11 cellular contexts compared by ENCODE assay signal in genomic region chrX:129742759-129743152, GRCh38. TPM values are rescaled to one million over a fixed set of nuclear protein-coding genes. Genes with fewer than 3 reads are reported as not detected.
DNase-seq lines count a peak whose midpoint lies in the region; ATAC-seq and FAIRE-seq lines count a peak whose summit lies in the region.
"Not testable (repeated sequence)": the region's sequence is repeated elsewhere in the genome, so short reads cannot be mapped to it uniquely, and the experiment has no call there.
"Had no signal": no experiment of that assay in that cellular context is flagged by ENCODE, and none has a peak within 500 bp of the region (broad histone marks: within the 10 kb centered on the region; RNA-seq: fewer than 3 reads in every experiment).

No MANE protein-coding gene starts in this region.

- H3K9ac ChIP-seq in BLaER1 = not testable (repeated sequence)

- peaks cover 61% of the 10 kb centered on the region for H3K4me1 ChIP-seq in BLaER1

- H3K4me3 ChIP-seq in BLaER1 = not testable (repeated sequence)

- peak; percentile 44 for FAIRE-seq in GM19239 (lab: Jason Lieb, UNC)

- peak overlapping the region; percentile 66 for H3K4me3 Mint-ChIP-seq in T-helper 17 cell
- H3K4me3 Mint-ChIP-seq in activated CD8-positive, alpha-beta T cell treated with anti-CD3 and anti-CD28 coated beads, Interleukin-2, amount 10 ng/mL, durations not matched to agents 7 days and 5 days = peak overlapping the region; percentile 15
- H3K4me3 Mint-ChIP-seq in activated naive CD4-positive, alpha-beta T cell treated with anti-CD3 and anti-CD28 coated beads, Interleukin-2, amount 10 ng/mL, durations not matched to agents 7 days and 5 days = not testable (repeated sequence)
- peak overlapping the region in 1 of 2 donors; percentile 35 for H3K4me3 Mint-ChIP-seq in effector memory CD8-positive, alpha-beta T cell
- H3K4me3 Mint-ChIP-seq in natural killer cell treated with Interleukin-12 subunit alpha and Interleukin-12 subunit beta and Interleukin-15 and Interleukin-18, amount 100 ng/mL, for 72 hours = peak overlapping the region; percentile 75
- H3K4me3 Mint-ChIP-seq in stimulated activated naive B cell treated with anti-CD40 and anti-IgM and Interleukin-4, amounts not matched to agents 10 μg/mL and 1 μg/mL and 100 μg/mL, for 72 hours = peak overlapping the region; percentile 2 to 20

- H3K27ac Mint-ChIP-seq in T-helper 17 cell = peak overlapping the region; percentile 49
- peak overlapping the region; percentile 96 for H3K27ac Mint-ChIP-seq in activated CD8-positive, alpha-beta T cell treated with anti-CD3 and anti-CD28 coated beads, Interleukin-2, amount 10 ng/mL, durations not matched to agents 7 days and 5 days
- H3K27ac Mint-ChIP-seq in activated naive CD4-positive, alpha-beta T cell treated with anti-CD3 and anti-CD28 coated beads, Interleukin-2, amount 10 ng/mL, durations not matched to agents 7 days and 5 days = peak overlapping the region; percentile 87
- peak overlapping the region; percentile 76 to 82 for H3K27ac Mint-ChIP-seq in effector memory CD8-positive, alpha-beta T cell
- peak overlapping the region; percentile 4 to 81 for H3K27ac Mint-ChIP-seq in natural killer cell treated with Interleukin-12 subunit alpha and Interleukin-12 subunit beta and Interleukin-15 and Interleukin-18, amount 100 ng/mL, for 72 hours
- peak overlapping the region; percentile 39 for H3K27ac Mint-ChIP-seq in stimulated activated naive B cell treated with anti-CD40 and anti-IgM and Interleukin-4, amounts not matched to agents 10 μg/mL and 1 μg/mL and 100 μg/mL, for 72 hours

- peaks cover 85% of the 10 kb centered on the region for H3K27me3 ChIP-seq in BLaER1

- peaks cover 30% of the 10 kb centered on the region for H3K4me1 Mint-ChIP-seq in T-helper 17 cell
- H3K4me1 Mint-ChIP-seq in activated CD8-positive, alpha-beta T cell treated with anti-CD3 and anti-CD28 coated beads, Interleukin-2, amount 10 ng/mL, durations not matched to agents 7 days and 5 days (ENCODE audit: low read depth) = peaks cover 74% of the 10 kb centered on the region
- H3K4me1 Mint-ChIP-seq in activated naive CD4-positive, alpha-beta T cell treated with anti-CD3 and anti-CD28 coated beads, Interleukin-2, amount 10 ng/mL, durations not matched to agents 7 days and 5 days = peaks cover 70% of the 10 kb centered on the region
- peaks cover 24 to 29% of the 10 kb centered on the region in 2 donors for H3K4me1 Mint-ChIP-seq in effector memory CD8-positive, alpha-beta T cell (ENCODE audit: low read depth in 2 of 2)
- peaks cover 35 to 36% of the 10 kb centered on the region in 2 donors for H3K4me1 Mint-ChIP-seq in natural killer cell treated with Interleukin-12 subunit alpha and Interleukin-12 subunit beta and Interleukin-15 and Interleukin-18, amount 100 ng/mL, for 72 hours (ENCODE audit: low read depth in 2 of 2)
- H3K4me1 Mint-ChIP-seq in stimulated activated naive B cell treated with anti-CD40 and anti-IgM and Interleukin-4, amounts not matched to agents 10 μg/mL and 1 μg/mL and 100 μg/mL, for 72 hours = peaks cover 25 to 42% of the 10 kb centered on the region in 2 donors

- not testable (repeated sequence) for H4K20me1 ChIP-seq in BLaER1

- H3K9me3 ChIP-seq in BLaER1; T-helper 17 cell (ENCODE audit: control insufficient read depth, low read length, poor library complexity, severe bottlenecking): not testable (repeated sequence)

- CTCF ChIA-PET in activated CD8-positive, alpha-beta T cell treated with anti-CD3 and anti-CD28 coated beads, Interleukin-2, amount 10 ng/mL, durations not matched to agents 7 days and 5 days (lab: Charles Lee) = not testable (repeated sequence)
- CTCF ChIA-PET in activated naive CD4-positive, alpha-beta T cell treated with anti-CD3 and anti-CD28 coated beads, Interleukin-2, amount 10 ng/mL, durations not matched to agents 7 days and 5 days (lab: Charles Lee) = interaction anchor here (1.1 kb wide), 1 partner anchor 106 kb away, joined by 3 read pairs; no protein-coding TSS in a partner anchor

- POLR2A ChIA-PET in activated CD8-positive, alpha-beta T cell treated with anti-CD3 and anti-CD28 coated beads, Interleukin-2, amount 10 ng/mL, durations not matched to agents 7 days and 5 days (lab: Charles Lee) = interaction anchor here (3.0 kb wide), 1 partner anchor 38 kb away, joined by 20 read pairs; the partner anchor contains the start of gene SASH3

- DNase-seq in GM19239 (ENCODE audit: insufficient read length, low spot score); T-helper 17 cell; activated CD8-positive, alpha-beta T cell treated with anti-CD3 and anti-CD28 coated beads, Interleukin-2, amount 10 ng/mL, durations not matched to agents 7 days and 5 days; effector memory CD8-positive, alpha-beta T cell; natural killer cell treated with Interleukin-12 subunit alpha and Interleukin-12 subunit beta and Interleukin-15 and Interleukin-18, amount 100 ng/mL, for 72 hours (ENCODE audit: low spot score); stimulated activated naive B cell treated with anti-CD40 and anti-IgM and Interleukin-4, amounts not matched to agents 10 μg/mL and 1 μg/mL and 100 μg/mL, for 72 hours: not testable (repeated sequence)
- peak; percentile 26 for DNase-seq in activated naive CD4-positive, alpha-beta T cell treated with anti-CD3 and anti-CD28 coated beads, Interleukin-2, amount 10 ng/mL, durations not matched to agents 7 days and 5 days

- H3K36me3 Mint-ChIP-seq in T-helper 17 cell (ENCODE audit: low read depth); activated CD8-positive, alpha-beta T cell treated with anti-CD3 and anti-CD28 coated beads, Interleukin-2, amount 10 ng/mL, durations not matched to agents 7 days and 5 days (ENCODE audit: low read depth); activated naive CD4-positive, alpha-beta T cell treated with anti-CD3 and anti-CD28 coated beads, Interleukin-2, amount 10 ng/mL, durations not matched to agents 7 days and 5 days; effector memory CD8-positive, alpha-beta T cell (ENCODE audit: insufficient read depth); natural killer cell treated with Interleukin-12 subunit alpha and Interleukin-12 subunit beta and Interleukin-15 and Interleukin-18, amount 100 ng/mL, for 72 hours; stimulated activated naive B cell treated with anti-CD40 and anti-IgM and Interleukin-4, amounts not matched to agents 10 μg/mL and 1 μg/mL and 100 μg/mL, for 72 hours: not testable (repeated sequence)

- H3K4me2 ChIP-seq in BLaER1 = peak overlapping the region; percentile 33

- not testable (repeated sequence) for H3K9me3 Mint-ChIP-seq in activated CD8-positive, alpha-beta T cell treated with anti-CD3 and anti-CD28 coated beads, Interleukin-2, amount 10 ng/mL, durations not matched to agents 7 days and 5 days (ENCODE audit: insufficient read depth); activated naive CD4-positive, alpha-beta T cell treated with anti-CD3 and anti-CD28 coated beads, Interleukin-2, amount 10 ng/mL, durations not matched to agents 7 days and 5 days; effector memory CD8-positive, alpha-beta T cell; natural killer cell treated with Interleukin-12 subunit alpha and Interleukin-12 subunit beta and Interleukin-15 and Interleukin-18, amount 100 ng/mL, for 72 hours; stimulated activated naive B cell treated with anti-CD40 and anti-IgM and Interleukin-4, amounts not matched to agents 10 μg/mL and 1 μg/mL and 100 μg/mL, for 72 hours

- H3K27ac ChIP-seq in BLaER1 = 0 out of 2 replicates have a peak overlapping the region, but pooled peaks have one; percentile 11

- not testable (repeated sequence) for H3K27me3 Mint-ChIP-seq in T-helper 17 cell; activated CD8-positive, alpha-beta T cell treated with anti-CD3 and anti-CD28 coated beads, Interleukin-2, amount 10 ng/mL, durations not matched to agents 7 days and 5 days (ENCODE audit: low read depth); activated naive CD4-positive, alpha-beta T cell treated with anti-CD3 and anti-CD28 coated beads, Interleukin-2, amount 10 ng/mL, durations not matched to agents 7 days and 5 days; effector memory CD8-positive, alpha-beta T cell; natural killer cell treated with Interleukin-12 subunit alpha and Interleukin-12 subunit beta and Interleukin-15 and Interleukin-18, amount 100 ng/mL, for 72 hours; stimulated activated naive B cell treated with anti-CD40 and anti-IgM and Interleukin-4, amounts not matched to agents 10 μg/mL and 1 μg/mL and 100 μg/mL, for 72 hours

- not testable (repeated sequence) for H3K36me3 ChIP-seq in BLaER1

- ATAC-seq in T-helper 17 cell; effector memory CD8-positive, alpha-beta T cell (replicated peaks); stimulated activated naive B cell treated with anti-CD40 and anti-IgM and Interleukin-4, amounts not matched to agents 10 μg/mL and 1 μg/mL and 100 μg/mL, for 72 hours (replicated peaks): not testable (repeated sequence)
- ATAC-seq in activated CD8-positive, alpha-beta T cell treated with anti-CD3 and anti-CD28 coated beads, Interleukin-2, amount 10 ng/mL, durations not matched to agents 7 days and 5 days = peak; percentile 18
- peak in 1 of 2 donors; percentile 47 for ATAC-seq in natural killer cell treated with Interleukin-12 subunit alpha and Interleukin-12 subunit beta and Interleukin-15 and Interleukin-18, amount 100 ng/mL, for 72 hours

RNA-seq across cellular contexts. Expression of gene XPNPEP2, which starts 4.0 kb away (rescaled TPM):
- total RNA-seq in T-helper 17 cell = under 1 TPM; 0.25 to 0.83 TPM
- total RNA-seq in activated CD8-positive, alpha-beta T cell treated with anti-CD3 and anti-CD28 coated beads, Interleukin-2, amount 10 ng/mL, durations not matched to agents 7 days and 5 days = 1 to 10 TPM; 1.6 to 1.7 TPM
- under 1 TPM; 0.14 to 0.55 TPM for total RNA-seq in natural killer cell treated with Interleukin-12 subunit alpha and Interleukin-12 subunit beta and Interleukin-15 and Interleukin-18, amount 100 ng/mL, for 72 hours
- total RNA-seq: H1, LHCN-M2, PC-9 had no signal

RNA-seq across cellular contexts. Expression of gene SASH3, which starts 37.0 kb away (rescaled TPM):
- total RNA-seq in T-helper 17 cell = 100 to 1,000 TPM; 114 to 116 TPM
- 100 to 1,000 TPM; 286 to 303 TPM for total RNA-seq in activated CD8-positive, alpha-beta T cell treated with anti-CD3 and anti-CD28 coated beads, Interleukin-2, amount 10 ng/mL, durations not matched to agents 7 days and 5 days
- 100 to 1,000 TPM; 243 to 317 TPM for total RNA-seq in natural killer cell treated with Interleukin-12 subunit alpha and Interleukin-12 subunit beta and Interleukin-15 and Interleukin-18, amount 100 ng/mL, for 72 hours
- total RNA-seq: H1, LHCN-M2, PC-9 had no signal

Comparison
In these comparisons a context has a peak if more than half of its experiments do, and no peak if none do; other contexts are left out.
1. H3K27ac Mint-ChIP-seq: peak in every context shown above with its lines; median percentile 96 in activated CD8-positive, alpha-beta T cell treated with anti-CD3 and anti-CD28 coated beads, Interleukin-2, amount 10 ng/mL, durations not matched to agents 7 days and 5 days; 87 in activated naive CD4-positive, alpha-beta T cell treated with anti-CD3 and anti-CD28 coated beads, Interleukin-2, amount 10 ng/mL, durations not matched to agents 7 days and 5 days; 79 in effector memory CD8-positive, alpha-beta T cell; 49 in T-helper 17 cell; 42 in natural killer cell treated with Interleukin-12 subunit alpha and Interleukin-12 subunit beta and Interleukin-15 and Interleukin-18, amount 100 ng/mL, for 72 hours; 39 in stimulated activated naive B cell treated with anti-CD40 and anti-IgM and Interleukin-4, amounts not matched to agents 10 μg/mL and 1 μg/mL and 100 μg/mL, for 72 hours.